8 cellular contexts compared by ENCODE assay signal in genomic region chr11:7578276-7578955, GRCh38.
DNase-seq lines count a peak whose midpoint lies in the region; ATAC-seq and TF ChIP-seq lines count a peak whose summit lies in the region.

No MANE protein-coding gene starts in this region.

- TF ChIP-seq CTCF in cardiac muscle cell (IDR thresholded peaks at IDR 0.05; ENCODE audit: low read depth, low read length) (no peak), brain (conservative IDR thresholded peaks at IDR 0.05) (no peak), upper lobe of right lung (IDR thresholded peaks at IDR 0.05) (no peak)

- intact Hi-C loops in cardiac septum (cut with DNase I) = no loop called here
- intact Hi-C loops in upper lobe of right lung (cut with DNase I) = loop anchor here (10.0 kb wide), 1 partner anchor 76 kb away; no protein-coding TSS in a partner anchor

- H3K9me3 ChIP-seq in cardiac muscle cell (ENCODE audit: low read depth) (no peaks in the 10 kb centered on the region), mucosa of stomach (ENCODE audit: control insufficient read depth, low read length) (no peaks in the 10 kb centered on the region), upper lobe of right lung (no peaks in the 10 kb centered on the region)

- H3K4me3 Mint-ChIP-seq in brain = peak overlapping the region; percentile 17 to 82 (median 79)

- H3K9me3 Mint-ChIP-seq in brain = no peaks in the 10 kb centered on the region

- peak overlapping the region; percentile 72 for H3K9ac ChIP-seq in mucosa of stomach (ENCODE audit: low read length)

- peaks cover 72% of the 10 kb centered on the region for H3K4me1 Mint-ChIP-seq in brain

- no peaks in the 10 kb centered on the region for H3K27me3 ChIP-seq in cardiac muscle cell
- H3K27me3 ChIP-seq in mucosa of stomach (ENCODE audit: control insufficient read depth, insufficient read depth, low read length) = no peaks in the 10 kb centered on the region
- no peaks in the 10 kb centered on the region for H3K27me3 ChIP-seq in upper lobe of right lung

- peak overlapping the region; percentile 76 to 97 (median 92) for H3K27ac Mint-ChIP-seq in brain

- no peak overlapping the region for H3K4me3 ChIP-seq in cardiac muscle cell
- peak overlapping the region; percentile 44 for H3K4me3 ChIP-seq in mucosa of stomach (ENCODE audit: low read length)
- H3K4me3 ChIP-seq in upper lobe of right lung = peak overlapping the region; percentile 42

- H3K27ac ChIP-seq in cardiac muscle cell (peak overlapping the region; percentile 66), upper lobe of right lung (peak overlapping the region; percentile 75)

- H3K36me3 Mint-ChIP-seq in brain = no peaks in the 10 kb centered on the region

- H3K27me3 Mint-ChIP-seq in brain = peaks cover 3% of the 10 kb centered on the region

- H3K36me3 ChIP-seq in cardiac muscle cell (no peaks in the 10 kb centered on the region), mucosa of stomach (ENCODE audit: control insufficient read depth, insufficient read depth, low read length) (no peaks in the 10 kb centered on the region), upper lobe of right lung (no peaks in the 10 kb centered on the region)

- DNase-seq in cardiac muscle cell (ENCODE audit: low read depth in 1 of 2, low spot score in 1 of 2) = no peak
- no peak for DNase-seq in cardiac septum (ENCODE audit: low spot score)
- DNase-seq in upper lobe of right lung = no peak
- DNase-seq in SIG-M5 treated with dmso at 0.1 percent for 504 hours (lab: John Stamatoyannopoulos, UW; ENCODE audit: unreplicated experiment) = no peak
- DNase-seq in stimulated activated CD4-positive, alpha-beta T cell treated with anti-CD3 and anti-CD28 coated beads, Interleukin-2, amount 100 ng/mL, for 48 hours = no peak
- DNase-seq in hepatic stellate cell (ENCODE audit: low spot score) = no peak

- ATAC-seq in upper lobe of right lung = no peak

- H3K4me1 ChIP-seq in cardiac muscle cell (ENCODE audit: low read depth) (peaks cover 36% of the 10 kb centered on the region), mucosa of stomach (ENCODE audit: control insufficient read depth, insufficient read depth, low read length) (peaks cover 63% of the 10 kb centered on the region), upper lobe of right lung (peaks cover 50% of the 10 kb centered on the region)
